2 cellular contexts compared by ENCODE assay signal in the genomic region with DNA sequence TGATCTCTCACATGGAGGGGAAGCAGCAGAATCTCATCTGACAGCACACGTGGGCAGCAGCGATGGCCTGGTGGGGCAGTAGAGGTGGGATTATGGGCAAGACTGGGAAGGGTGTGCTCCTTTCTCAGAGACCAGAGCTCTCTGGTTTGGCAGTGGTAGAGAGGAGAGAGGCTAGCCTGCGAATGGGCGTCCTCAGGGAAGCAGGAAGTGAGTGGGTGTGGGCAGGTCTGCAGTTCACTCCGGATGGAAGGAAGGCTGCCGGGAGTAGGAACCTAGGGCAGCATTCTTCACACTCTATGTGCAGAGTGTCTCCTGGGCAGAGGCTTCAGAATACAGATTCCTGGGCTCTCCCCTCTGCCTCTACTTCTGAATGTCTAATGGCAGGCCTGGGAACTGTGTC.
TF ChIP-seq lines count a peak whose summit lies in the region.

No MANE protein-coding gene starts in this region.

TF ChIP-seq in IMR-90, 13 proteins besides CTCF, POLR2A, EP300 and RAD21 (continued from another document):
- TF ChIP-seq SMC3 (IDR thresholded peaks at IDR 0.05; ENCODE audit: low read depth, low read length): no peak
- TF ChIP-seq, protein P1, sequence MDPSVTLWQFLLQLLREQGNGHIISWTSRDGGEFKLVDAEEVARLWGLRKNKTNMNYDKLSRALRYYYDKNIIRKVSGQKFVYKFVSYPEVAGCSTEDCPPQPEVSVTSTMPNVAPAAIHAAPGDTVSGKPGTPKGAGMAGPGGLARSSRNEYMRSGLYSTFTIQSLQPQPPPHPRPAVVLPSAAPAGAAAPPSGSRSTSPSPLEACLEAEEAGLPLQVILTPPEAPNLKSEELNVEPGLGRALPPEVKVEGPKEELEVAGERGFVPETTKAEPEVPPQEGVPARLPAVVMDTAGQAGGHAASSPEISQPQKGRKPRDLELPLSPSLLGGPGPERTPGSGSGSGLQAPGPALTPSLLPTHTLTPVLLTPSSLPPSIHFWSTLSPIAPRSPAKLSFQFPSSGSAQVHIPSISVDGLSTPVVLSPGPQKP (IDR thresholded peaks at IDR 0.05; ENCODE audit: borderline replicate concordance, low read depth, low read length): no peak
- TF ChIP-seq RFX5 (IDR thresholded peaks at IDR 0.05; ENCODE audit: low read depth, low read length): no peak
- TF ChIP-seq RCOR1 (IDR thresholded peaks at IDR 0.05; ENCODE audit: insufficient replicate concordance, low read length): no peak
- TF ChIP-seq FOS (IDR thresholded peaks at IDR 0.05; ENCODE audit: low read depth, low read length): no peak

TF ChIP-seq in WTC11, 78 proteins besides CTCF, POLR2A, EP300 and RAD21 (continued from another document):
- TF ChIP-seq, protein P2, sequence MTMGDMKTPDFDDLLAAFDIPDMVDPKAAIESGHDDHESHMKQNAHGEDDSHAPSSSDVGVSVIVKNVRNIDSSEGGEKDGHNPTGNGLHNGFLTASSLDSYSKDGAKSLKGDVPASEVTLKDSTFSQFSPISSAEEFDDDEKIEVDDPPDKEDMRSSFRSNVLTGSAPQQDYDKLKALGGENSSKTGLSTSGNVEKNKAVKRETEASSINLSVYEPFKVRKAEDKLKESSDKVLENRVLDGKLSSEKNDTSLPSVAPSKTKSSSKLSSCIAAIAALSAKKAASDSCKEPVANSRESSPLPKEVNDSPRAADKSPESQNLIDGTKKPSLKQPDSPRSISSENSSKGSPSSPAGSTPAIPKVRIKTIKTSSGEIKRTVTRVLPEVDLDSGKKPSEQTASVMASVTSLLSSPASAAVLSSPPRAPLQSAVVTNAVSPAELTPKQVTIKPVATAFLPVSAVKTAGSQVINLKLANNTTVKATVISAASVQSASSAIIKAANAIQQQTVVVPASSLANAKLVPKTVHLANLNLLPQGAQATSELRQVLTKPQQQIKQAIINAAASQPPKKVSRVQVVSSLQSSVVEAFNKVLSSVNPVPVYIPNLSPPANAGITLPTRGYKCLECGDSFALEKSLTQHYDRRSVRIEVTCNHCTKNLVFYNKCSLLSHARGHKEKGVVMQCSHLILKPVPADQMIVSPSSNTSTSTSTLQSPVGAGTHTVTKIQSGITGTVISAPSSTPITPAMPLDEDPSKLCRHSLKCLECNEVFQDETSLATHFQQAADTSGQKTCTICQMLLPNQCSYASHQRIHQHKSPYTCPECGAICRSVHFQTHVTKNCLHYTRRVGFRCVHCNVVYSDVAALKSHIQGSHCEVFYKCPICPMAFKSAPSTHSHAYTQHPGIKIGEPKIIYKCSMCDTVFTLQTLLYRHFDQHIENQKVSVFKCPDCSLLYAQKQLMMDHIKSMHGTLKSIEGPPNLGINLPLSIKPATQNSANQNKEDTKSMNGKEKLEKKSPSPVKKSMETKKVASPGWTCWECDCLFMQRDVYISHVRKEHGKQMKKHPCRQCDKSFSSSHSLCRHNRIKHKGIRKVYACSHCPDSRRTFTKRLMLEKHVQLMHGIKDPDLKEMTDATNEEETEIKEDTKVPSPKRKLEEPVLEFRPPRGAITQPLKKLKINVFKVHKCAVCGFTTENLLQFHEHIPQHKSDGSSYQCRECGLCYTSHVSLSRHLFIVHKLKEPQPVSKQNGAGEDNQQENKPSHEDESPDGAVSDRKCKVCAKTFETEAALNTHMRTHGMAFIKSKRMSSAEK (CRISPR knock-in tag; IDR thresholded peaks at IDR 0.05; ENCODE audit: borderline replicate concordance): no peak
- TF ChIP-seq ZNF416 (CRISPR knock-in tag; IDR thresholded peaks at IDR 0.05) (no peak), JAZF1 (CRISPR knock-in tag; IDR thresholded peaks at IDR 0.05) (no peak), ZMAT4 (CRISPR knock-in tag; IDR thresholded peaks at IDR 0.05) (no peak)
- TF ChIP-seq, protein P3, sequence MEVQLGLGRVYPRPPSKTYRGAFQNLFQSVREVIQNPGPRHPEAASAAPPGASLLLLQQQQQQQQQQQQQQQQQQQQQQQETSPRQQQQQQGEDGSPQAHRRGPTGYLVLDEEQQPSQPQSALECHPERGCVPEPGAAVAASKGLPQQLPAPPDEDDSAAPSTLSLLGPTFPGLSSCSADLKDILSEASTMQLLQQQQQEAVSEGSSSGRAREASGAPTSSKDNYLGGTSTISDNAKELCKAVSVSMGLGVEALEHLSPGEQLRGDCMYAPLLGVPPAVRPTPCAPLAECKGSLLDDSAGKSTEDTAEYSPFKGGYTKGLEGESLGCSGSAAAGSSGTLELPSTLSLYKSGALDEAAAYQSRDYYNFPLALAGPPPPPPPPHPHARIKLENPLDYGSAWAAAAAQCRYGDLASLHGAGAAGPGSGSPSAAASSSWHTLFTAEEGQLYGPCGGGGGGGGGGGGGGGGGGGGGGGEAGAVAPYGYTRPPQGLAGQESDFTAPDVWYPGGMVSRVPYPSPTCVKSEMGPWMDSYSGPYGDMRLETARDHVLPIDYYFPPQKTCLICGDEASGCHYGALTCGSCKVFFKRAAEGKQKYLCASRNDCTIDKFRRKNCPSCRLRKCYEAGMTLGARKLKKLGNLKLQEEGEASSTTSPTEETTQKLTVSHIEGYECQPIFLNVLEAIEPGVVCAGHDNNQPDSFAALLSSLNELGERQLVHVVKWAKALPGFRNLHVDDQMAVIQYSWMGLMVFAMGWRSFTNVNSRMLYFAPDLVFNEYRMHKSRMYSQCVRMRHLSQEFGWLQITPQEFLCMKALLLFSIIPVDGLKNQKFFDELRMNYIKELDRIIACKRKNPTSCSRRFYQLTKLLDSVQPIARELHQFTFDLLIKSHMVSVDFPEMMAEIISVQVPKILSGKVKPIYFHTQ (CRISPR knock-in tag; IDR thresholded peaks at IDR 0.05): no peak
